ENCODE assay signal across 14 cellular contexts in genomic region chr12:45281994-45282393, GRCh38.
DNase-seq lines count a peak whose midpoint lies in the region; FAIRE-seq and TF ChIP-seq lines count a peak whose summit lies in the region.
"Had no signal": no experiment of that assay in that cellular context is flagged by ENCODE, and none has a peak within 500 bp of the region (broad histone marks: within the 10 kb centered on the region; RNA-seq: fewer than 3 reads in every experiment).

No MANE protein-coding gene starts in this region.

- no peak for FAIRE-seq in small intestine (lab: Jason Lieb, UNC)

- H3K27me3 ChIP-seq in hepatocyte (no peaks in the 10 kb centered on the region), small intestine (ENCODE audit: control insufficient read depth in 2 of 2, insufficient read depth in 2 of 2, low read length in 2 of 2) (no peaks in the 10 kb centered on the region)
- H3K27me3 ChIP-seq: BLaER1 had no signal

- no peaks in the 10 kb centered on the region for H3K9me3 ChIP-seq in hepatocyte (ENCODE audit: low read depth)
- H3K9me3 ChIP-seq in small intestine (ENCODE audit: control insufficient read depth, low read depth), result no peaks in the 10 kb centered on the region
- H3K9me3 ChIP-seq: BLaER1 had no signal

- no peak for TF ChIP-seq CTCF in AG10803 (conservative IDR thresholded peaks at IDR 0.05; ENCODE audit: low read length)
- TF ChIP-seq CTCF in hepatocyte (IDR thresholded peaks at IDR 0.05; ENCODE audit: poor library complexity), result no peak

- peaks cover 80% of the 10 kb centered on the region for H3K79me2 ChIP-seq in hepatocyte

- no peak overlapping the region for H3K4me3 ChIP-seq in AG10803 (ENCODE audit: low read length)
- no peak overlapping the region for H3K4me3 ChIP-seq in hepatocyte
- no peak overlapping the region for H3K4me3 ChIP-seq in small intestine (ENCODE audit: low read depth in 1 of 2, low read length in 2 of 2)
- H3K4me3 ChIP-seq: BLaER1, GM23338 had no signal

- H3K27ac ChIP-seq in hepatocyte (peak overlapping the region; percentile 82), small intestine (ENCODE audit: low read depth in 1 of 2, low read length in 1 of 2) (peak overlapping the region; percentile 50 to 58)
- H3K27ac ChIP-seq: 22Rv1, BLaER1 had no signal

- DNase-seq in AG10803 (ENCODE audit: low read depth), result peak; percentile 36
- peak; percentile 54 for DNase-seq in amniotic epithelial cell (ENCODE audit: low read depth)
- no peak for DNase-seq in hepatocyte (ENCODE audit: low spot score)
- no peak for DNase-seq in small intestine
- no peak for DNase-seq in SW 1271 (lab: John Stamatoyannopoulos, UW)
- no peak for DNase-seq in foreskin melanocyte
- no peak for DNase-seq in NCI-H2196 (lab: John Stamatoyannopoulos, UW; ENCODE audit: unreplicated experiment)
- DNase-seq: AML-193, Calu3, DMS 273 treated with DMSO at 0.1 percent for 48 hours, H7 had no signal

- H2AFZ ChIP-seq in hepatocyte, result no peak overlapping the region
- H2AFZ ChIP-seq: GM23338 had no signal

- WGBS in hepatocyte (ENCODE audit: low lambda C conversion rate, missing lambda C conversion rate), result 100% methylated on average over 1 of the region's 1 CpG
- 97 to 100% (median 100%) methylated on average over 1 of the region's 1 CpG for WGBS in small intestine, 3 donors

- no peak overlapping the region for H3K4me2 ChIP-seq in hepatocyte
- H3K4me2 ChIP-seq: BLaER1, GM23338 had no signal

- no peaks in the 10 kb centered on the region for H3K9me2 ChIP-seq in hepatocyte (replicated peaks; ENCODE audit: insufficient read depth)

- no peaks in the 10 kb centered on the region for H4K20me1 ChIP-seq in hepatocyte (ENCODE audit: insufficient read depth, poor library complexity, severe bottlenecking)

- H3K4me1 ChIP-seq in hepatocyte (ENCODE audit: insufficient read depth), result peaks cover 43% of the 10 kb centered on the region
- peaks cover 12 to 21% of the 10 kb centered on the region in 2 donors for H3K4me1 ChIP-seq in small intestine (ENCODE audit: control insufficient read depth in 2 of 2, insufficient read depth in 1 of 2, low read depth in 1 of 2, low read length in 1 of 2)
- H3K4me1 ChIP-seq: BLaER1 had no signal

- H3K36me3 ChIP-seq in hepatocyte (replicated peaks; ENCODE audit: insufficient read depth, low read depth) (no peaks in the 10 kb centered on the region), small intestine (ENCODE audit: control insufficient read depth in 2 of 2, insufficient read depth in 2 of 2, low read length in 2 of 2) (no peaks in the 10 kb centered on the region)

Comparison
In these comparisons a context has a peak if more than half of its experiments do, and no peak if none do; other contexts are left out.
1. DNase-seq: peak in AG10803 (single experiment) and amniotic epithelial cell (single experiment); none in hepatocyte (single experiment), small intestine (single experiment), SW 1271 (0 of 2), foreskin melanocyte (single experiment) and NCI-H2196 (single experiment).